Comparison of ENCODE assay signal across 8 cellular contexts in the genomic region with DNA sequence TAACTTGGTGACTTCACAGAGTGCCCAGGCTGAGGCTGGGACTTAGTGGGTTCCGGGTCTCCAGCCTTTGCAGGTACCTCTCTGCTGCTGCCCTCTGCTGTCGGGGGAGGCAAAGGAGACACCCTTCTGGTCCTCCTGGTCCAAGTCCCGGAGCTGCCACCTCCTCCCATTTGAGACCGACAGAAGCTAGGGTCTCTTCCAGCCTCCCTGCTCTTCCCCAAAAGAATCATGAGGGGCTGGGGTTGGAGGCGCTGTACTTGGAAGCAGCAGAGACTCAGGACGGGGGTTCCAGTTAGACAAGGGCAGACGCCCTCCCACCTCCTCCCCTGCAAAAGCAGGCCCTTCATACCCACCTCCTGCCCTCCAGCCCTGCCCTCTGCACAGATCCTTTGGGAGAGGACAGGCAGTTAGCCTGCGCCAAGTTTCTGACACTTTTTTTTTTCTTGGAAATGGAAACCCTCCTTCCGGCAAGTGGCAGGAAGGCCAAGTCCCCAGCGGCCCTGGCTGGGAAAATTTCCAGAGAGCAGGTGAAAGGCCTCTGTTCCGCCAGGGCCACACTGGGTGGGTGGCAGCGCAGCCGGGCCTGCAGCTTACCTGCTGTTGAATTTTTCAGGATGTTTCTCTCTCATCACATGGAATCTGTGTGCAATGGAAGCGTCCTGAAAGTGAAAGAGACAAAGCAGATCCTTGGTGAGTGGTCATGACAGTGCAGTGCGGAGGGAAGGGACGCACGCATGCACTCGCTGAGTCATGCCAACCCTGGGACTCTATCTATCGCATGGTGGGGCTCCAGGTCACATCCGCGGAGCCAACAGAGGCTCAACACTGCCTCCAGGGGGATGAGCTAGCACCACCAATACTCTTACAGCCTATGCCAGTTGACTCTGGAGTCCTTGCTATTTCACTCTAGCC.
A peak's percentile ranks its signal among the peaks of the same experiment; 100 is the strongest.
DNase-seq lines count a peak whose midpoint lies in the region; ATAC-seq and TF ChIP-seq lines count a peak whose summit lies in the region.

No MANE protein-coding gene starts in this region.

- H3K36me3 Mint-ChIP-seq in HFFc6 (ENCODE audit: low read depth) (no peaks in the 10 kb centered on the region), WTC11 (no peaks in the 10 kb centered on the region)

- peak; percentile 68 for TF ChIP-seq CTCF in HFFc6 (IDR thresholded peaks at IDR 0.05)
- peak; percentile 95 for TF ChIP-seq CTCF in MM.1S (IDR thresholded peaks at IDR 0.05; ENCODE audit: low read length)
- TF ChIP-seq CTCF in WTC11 (IDR thresholded peaks at IDR 0.05), result peak; percentile 25; the same call in 1 of the 2 replicates
- TF ChIP-seq CTCF in lung (IDR thresholded peaks at IDR 0.05; ENCODE audit: control extremely low read depth, extremely low read depth), result no peak

- peak; percentile 95 for ATAC-seq in WTC11
- peak; percentile 91 for ATAC-seq in lung (ENCODE audit: insufficient read depth, low FRiP score)

- H3K36me3 ChIP-seq in MM.1S (replicated peaks; ENCODE audit: insufficient read depth, low read length) (no peaks in the 10 kb centered on the region), lung (ENCODE audit: control insufficient read depth in 2 of 2, insufficient read depth in 2 of 2, low read length in 2 of 2) (no peaks in the 10 kb centered on the region)

- H3K4me3 ChIP-seq in MM.1S (ENCODE audit: low read length) (peak overlapping the region; percentile 77), lung (no peak overlapping the region)

- H4K20me1 ChIP-seq in MM.1S (ENCODE audit: insufficient read depth, low read length), result no peaks in the 10 kb centered on the region

- H3K9ac ChIP-seq in MM.1S (ENCODE audit: low read length), result peak overlapping the region; percentile 75

- POLR2A ChIA-PET in WTC11 (lab: Charles Lee), result interaction anchor here (0.6 to 1.3 kb wide), 3 partner anchors 283 to 705 kb away, joined by 3 to 6 read pairs (median 3); partner anchors contain the start of gene TRA2B

- H3K4me1 ChIP-seq in MM.1S (ENCODE audit: low read length), result no peaks in the 10 kb centered on the region
- H3K4me1 ChIP-seq in lung (ENCODE audit: control insufficient read depth in 2 of 2, insufficient read depth in 2 of 2, low read length in 2 of 2), result peaks cover 0 to 1% of the 10 kb centered on the region in 2 donors

- H2AFZ ChIP-seq in MM.1S (ENCODE audit: low read length), result peak overlapping the region; percentile 74

- H3K9me3 Mint-ChIP-seq in HFFc6, result no peaks in the 10 kb centered on the region
- no peaks in the 10 kb centered on the region for H3K9me3 Mint-ChIP-seq in WTC11

- H3K9me3 ChIP-seq in MM.1S (replicated peaks; ENCODE audit: insufficient read depth, low read length) (no peaks in the 10 kb centered on the region), lung (ENCODE audit: control insufficient read depth in 2 of 2, insufficient read depth in 1 of 2, low read length in 1 of 2) (no peaks in the 10 kb centered on the region)

- CTCF ChIA-PET in WTC11 (lab: Charles Lee), result interaction anchor here (0.6 to 3.2 kb wide), 51 partner anchors 10 to 582 kb away, joined by 3 to 34 read pairs (median 5); no protein-coding TSS in a partner anchor

- H3K9me2 ChIP-seq in MM.1S (replicated peaks; ENCODE audit: insufficient read depth, low read length), result no peaks in the 10 kb centered on the region

- H3K4me3 Mint-ChIP-seq in HFFc6 (no peak overlapping the region), WTC11 (no peak overlapping the region)

- H3K4me1 Mint-ChIP-seq in HFFc6 (ENCODE audit: low read depth), result no peaks in the 10 kb centered on the region
- peaks cover 25% of the 10 kb centered on the region for H3K4me1 Mint-ChIP-seq in WTC11

- peak overlapping the region; percentile 95 for H3K4me2 ChIP-seq in MM.1S (ENCODE audit: low read depth, low read length)

- H3K27ac Mint-ChIP-seq in HFFc6 (no peak overlapping the region), WTC11 (no peak overlapping the region)

- H3K79me2 ChIP-seq in MM.1S (ENCODE audit: low read length), result peaks cover 20% of the 10 kb centered on the region

- DNase-seq in NCI-H524 (lab: John Stamatoyannopoulos, UW) (peak; percentile 39 to 67), NCI-H524 treated with DMSO at 0.1 percent for 48 hours (lab: John Stamatoyannopoulos, UW) (no peak), HFFc6 (peak; percentile 36), MM.1S (peak; percentile 98), WTC11 (ENCODE audit: low spot score) (peak; percentile 83), ecto neural progenitor cell (ENCODE audit: low spot score) (peak; percentile 78), lung (ENCODE audit: low spot score) (peak; percentile 70)
- peak; percentile 44 for DNase-seq in stimulated activated CD8-positive, alpha-beta memory T cell treated with anti-CD3 and anti-CD28 coated beads, Interleukin-4, amount 100 ng/mL, for 24 hours (ENCODE audit: low read depth)

- WGBS in lung, 2 donors, result 22 to 25% methylated on average over 21 of the region's 21 CpGs

- H3K27me3 ChIP-seq in MM.1S (replicated peaks; ENCODE audit: insufficient read depth, low read length), result no peaks in the 10 kb centered on the region
- H3K27me3 ChIP-seq in lung (ENCODE audit: control insufficient read depth, insufficient read depth), result no peaks in the 10 kb centered on the region

- H3F3A ChIP-seq in MM.1S (ENCODE audit: insufficient read depth, low read length), result no peaks in the 10 kb centered on the region

- H3K27me3 Mint-ChIP-seq in HFFc6 (ENCODE audit: insufficient read depth) (peaks cover 21% of the 10 kb centered on the region), WTC11 (ENCODE audit: low read depth) (no peaks in the 10 kb centered on the region)

- H3K27ac ChIP-seq in MM.1S (ENCODE audit: low read length), result peak overlapping the region; percentile 57; the same call in 1 of the 2 replicates
- H3K27ac ChIP-seq in lung (ENCODE audit: low read depth in 1 of 2, low read length in 1 of 2), result peak overlapping the region; percentile 0 to 2

TF ChIP-seq in WTC11, 78 proteins besides CTCF, POLR2A, EP300 and RAD21 (continues in another document):
- TF ChIP-seq GABPB1 (CRISPR knock-in tag; IDR thresholded peaks at IDR 0.05), result peak; percentile 53; the same call in 1 of the 2 replicates
- no peak for TF ChIP-seq SP1 (CRISPR knock-in tag; conservative IDR thresholded peaks at IDR 0.05)
- TF ChIP-seq, protein P1, sequence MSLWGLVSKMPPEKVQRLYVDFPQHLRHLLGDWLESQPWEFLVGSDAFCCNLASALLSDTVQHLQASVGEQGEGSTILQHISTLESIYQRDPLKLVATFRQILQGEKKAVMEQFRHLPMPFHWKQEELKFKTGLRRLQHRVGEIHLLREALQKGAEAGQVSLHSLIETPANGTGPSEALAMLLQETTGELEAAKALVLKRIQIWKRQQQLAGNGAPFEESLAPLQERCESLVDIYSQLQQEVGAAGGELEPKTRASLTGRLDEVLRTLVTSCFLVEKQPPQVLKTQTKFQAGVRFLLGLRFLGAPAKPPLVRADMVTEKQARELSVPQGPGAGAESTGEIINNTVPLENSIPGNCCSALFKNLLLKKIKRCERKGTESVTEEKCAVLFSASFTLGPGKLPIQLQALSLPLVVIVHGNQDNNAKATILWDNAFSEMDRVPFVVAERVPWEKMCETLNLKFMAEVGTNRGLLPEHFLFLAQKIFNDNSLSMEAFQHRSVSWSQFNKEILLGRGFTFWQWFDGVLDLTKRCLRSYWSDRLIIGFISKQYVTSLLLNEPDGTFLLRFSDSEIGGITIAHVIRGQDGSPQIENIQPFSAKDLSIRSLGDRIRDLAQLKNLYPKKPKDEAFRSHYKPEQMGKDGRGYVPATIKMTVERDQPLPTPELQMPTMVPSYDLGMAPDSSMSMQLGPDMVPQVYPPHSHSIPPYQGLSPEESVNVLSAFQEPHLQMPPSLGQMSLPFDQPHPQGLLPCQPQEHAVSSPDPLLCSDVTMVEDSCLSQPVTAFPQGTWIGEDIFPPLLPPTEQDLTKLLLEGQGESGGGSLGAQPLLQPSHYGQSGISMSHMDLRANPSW (CRISPR knock-in tag; conservative IDR thresholded peaks at IDR 0.05; ENCODE audit: low read depth), result no peak
- TF ChIP-seq ZNF281 (CRISPR knock-in tag; IDR thresholded peaks at IDR 0.05), result no peak
- TF ChIP-seq SMAD4 (CRISPR knock-in tag; IDR thresholded peaks at IDR 0.05), result no peak
- TF ChIP-seq TEAD4 (CRISPR knock-in tag; IDR thresholded peaks at IDR 0.05), result no peak
- TF ChIP-seq ERG (CRISPR knock-in tag; IDR thresholded peaks at IDR 0.05), result no peak
- no peak for TF ChIP-seq FOXK1 (CRISPR knock-in tag; IDR thresholded peaks at IDR 0.05)
- TF ChIP-seq TP53 (CRISPR knock-in tag; IDR thresholded peaks at IDR 0.05), result no peak
- TF ChIP-seq ELF4 (CRISPR knock-in tag; IDR thresholded peaks at IDR 0.05; ENCODE audit: low read depth), result no peak
